ENCODE assay signal across 23 cellular contexts in genomic region chr21:45047257-45047656, GRCh38.
"Had no signal": no experiment of that assay in that cellular context is flagged by ENCODE, and none has a peak within 500 bp of the region (broad histone marks: within the 10 kb centered on the region; RNA-seq: fewer than 3 reads in every experiment).

No MANE protein-coding gene starts in this region.

- H3K4me3 ChIP-seq: neural progenitor cell, prostate gland, right atrium auricular region, sigmoid colon had no signal

- H3K27me3 ChIP-seq: neural progenitor cell, right atrium auricular region, sigmoid colon had no signal

- ATAC-seq: esophagus mucosa; naive thymus-derived CD4-positive, alpha-beta T cell; stimulated activated memory B cell treated with anti-CD40 and anti-IgM and Interleukin-4, amounts not matched to agents 10 μg/mL and 1 μg/mL and 100 μg/mL, for 72 hours; stimulated activated naive CD8-positive, alpha-beta T cell treated with anti-CD3 and anti-CD28 coated beads, Interleukin-15, Interleukin-2, amounts not matched to agents 100 U/mL and 50 U/mL, for 24 hours had no signal

- H2AFZ ChIP-seq: neural progenitor cell had no signal

- DNase-seq: central memory CD4-positive, alpha-beta T cell; effector CD8-positive, alpha-beta T cell; endodermal cell; foreskin melanocyte; mesenchymal stem cell; naive thymus-derived CD4-positive, alpha-beta T cell; sigmoid colon; stimulated activated CD4-positive, alpha-beta T cell treated with anti-CD3 and anti-CD28 coated beads, Interleukin-2, amount 100 ng/mL, for 24 hours; stimulated activated CD4-positive, alpha-beta T cell treated with anti-CD3 and anti-CD28 coated beads, Interleukin-4, amount 100 ng/mL, for 24 hours; stimulated activated naive CD8-positive, alpha-beta T cell treated with anti-CD3 and anti-CD28 coated beads, Interleukin-15, Interleukin-2, amounts not matched to agents 100 U/mL and 50 U/mL, for 24 hours; substantia nigra; trophoblast cell had no signal

- H3K4me3 Mint-ChIP-seq: dendritic cell treated with granulocyte-macrophage colony-stimulating factor and Interleukin-4, amounts not matched to agents 40 ng/mL and 50 ng/mL, for 4 days; endodermal cell; mesothelial cell of epicardium; naive thymus-derived CD4-positive, alpha-beta T cell; nephron; neural progenitor cell; stimulated activated memory B cell treated with anti-CD40 and anti-IgM and Interleukin-4, amounts not matched to agents 10 μg/mL and 1 μg/mL and 100 μg/mL, for 72 hours had no signal

- H3K36me3 ChIP-seq: neural progenitor cell, prostate gland, right atrium auricular region, sigmoid colon had no signal

- H3K36me3 Mint-ChIP-seq: mesothelial cell of epicardium, neural progenitor cell had no signal

- H3K4me1 Mint-ChIP-seq: stimulated activated memory B cell treated with anti-CD40 and anti-IgM and Interleukin-4, amounts not matched to agents 10 μg/mL and 1 μg/mL and 100 μg/mL, for 72 hours had no signal

- H3K27ac Mint-ChIP-seq: dendritic cell treated with granulocyte-macrophage colony-stimulating factor and Interleukin-4, amounts not matched to agents 40 ng/mL and 50 ng/mL, for 4 days; endodermal cell; mesothelial cell of epicardium; naive thymus-derived CD4-positive, alpha-beta T cell; nephron; neural progenitor cell; stimulated activated memory B cell treated with anti-CD40 and anti-IgM and Interleukin-4, amounts not matched to agents 10 μg/mL and 1 μg/mL and 100 μg/mL, for 72 hours had no signal

- FAIRE-seq: colon, keratinocyte had no signal

- H3K27ac ChIP-seq: epithelial cell of prostate, neural progenitor cell, prostate gland, right atrium auricular region had no signal

- H3K4me2 ChIP-seq: neural progenitor cell had no signal

- H3K9ac ChIP-seq: neural progenitor cell had no signal

- H3K4me1 ChIP-seq: neural progenitor cell, prostate gland, right atrium auricular region had no signal

- H3K9me3 ChIP-seq: prostate gland had no signal
